ENCODE assay signal across 13 cellular contexts in the genomic region with DNA sequence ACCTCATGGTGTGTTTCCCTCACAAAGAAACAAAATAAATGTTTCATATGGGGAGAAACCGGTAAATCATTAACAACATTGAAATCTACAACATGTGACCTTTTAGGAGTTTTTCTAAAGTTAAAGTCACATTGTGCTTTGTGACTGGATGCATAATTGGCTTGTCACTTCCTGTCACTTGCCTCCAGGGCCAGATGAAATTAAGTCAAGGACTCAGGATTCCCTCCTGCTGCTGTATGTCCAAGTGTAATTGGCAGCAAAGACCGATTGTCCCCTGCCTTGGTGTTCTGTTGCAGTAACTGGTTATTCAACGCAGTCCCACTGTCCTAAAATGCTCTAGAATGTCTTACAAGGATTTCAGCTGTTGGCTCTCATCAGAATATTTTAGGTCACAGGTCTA.
DNase-seq lines count a peak whose midpoint lies in the region; ATAC-seq lines count a peak whose summit lies in the region.
"Had no signal": no experiment of that assay in that cellular context is flagged by ENCODE, and none has a peak within 500 bp of the region (broad histone marks: within the 10 kb centered on the region; RNA-seq: fewer than 3 reads in every experiment).

No MANE protein-coding gene starts in this region.

- H3K4me2 ChIP-seq in GM23248 (ENCODE audit: unreplicated experiment): peak overlapping the region; percentile 75
- H3K4me2 ChIP-seq: BLaER1 treated with 17β-estradiol and CSF1 and Interleukin-3, amounts not matched to agents 10 nM and 100 nM had no signal

- WGBS in GM23248 (ENCODE audit: low coverage in 1 of 2, low lambda C conversion rate in 2 of 2, missing lambda C conversion rate in 2 of 2), 2 experiments: 44 to 50% methylated on average over 3 of the region's 3 CpGs

- H2AFZ ChIP-seq in GM23248: peak overlapping the region; percentile 64; the same call in 1 of the 2 replicates

- no peaks in the 10 kb centered on the region for H3K9me2 ChIP-seq in GM23248 (ENCODE audit: insufficient read depth)

- no peak for ATAC-seq in left colon
- ATAC-seq: activated CD8-positive, alpha-beta T cell treated with anti-CD3 and anti-CD28 coated beads, Interleukin-2, amount 10 ng/mL, durations not matched to agents 7 days and 5 days; esophagus mucosa had no signal

- no peaks in the 10 kb centered on the region for H3K36me3 ChIP-seq in GM23248 (ENCODE audit: low read depth)
- H3K36me3 ChIP-seq: BLaER1 treated with 17β-estradiol and CSF1 and Interleukin-3, amounts not matched to agents 10 nM and 100 nM; prostate gland had no signal

- intact Hi-C loops in left colon (cut with DNase I, micrococcal nuclease): no loop called here

- H3K9me3 ChIP-seq in GM23248 (ENCODE audit: low read depth): no peaks in the 10 kb centered on the region
- H3K9me3 ChIP-seq: BLaER1 treated with 17β-estradiol and CSF1 and Interleukin-3, amounts not matched to agents 10 nM and 100 nM; prostate gland had no signal

- H3K4me3 ChIP-seq in GM23248: peak overlapping the region; percentile 46; the same call in 1 of the 2 replicates
- H3K4me3 ChIP-seq: BLaER1 treated with 17β-estradiol and CSF1 and Interleukin-3, amounts not matched to agents 10 nM and 100 nM; prostate gland had no signal

- H3K79me2 ChIP-seq in GM23248 (ENCODE audit: insufficient read depth): peaks cover 85% of the 10 kb centered on the region

- no peaks in the 10 kb centered on the region for H3K27me3 ChIP-seq in GM23248 (replicated peaks; ENCODE audit: insufficient read depth)
- H3K27me3 ChIP-seq: BLaER1 treated with 17β-estradiol and CSF1 and Interleukin-3, amounts not matched to agents 10 nM and 100 nM had no signal

- H3K27ac ChIP-seq in GM23248: peak overlapping the region; percentile 54; the same call in 1 of the 2 replicates
- H3K27ac ChIP-seq: BLaER1 treated with 17β-estradiol and CSF1 and Interleukin-3, amounts not matched to agents 10 nM and 100 nM; prostate gland had no signal

- in situ Hi-C loops in GM23248 (cut with MboI): no loop called here

- H4K20me1 ChIP-seq in GM23248 (ENCODE audit: insufficient read depth): no peaks in the 10 kb centered on the region
- H4K20me1 ChIP-seq: BLaER1 treated with 17β-estradiol and CSF1 and Interleukin-3, amounts not matched to agents 10 nM and 100 nM had no signal

- peak overlapping the region; percentile 34; the same call in 1 of the 2 replicates for H3K9ac ChIP-seq in GM23248
- H3K9ac ChIP-seq: BLaER1 treated with 17β-estradiol and CSF1 and Interleukin-3, amounts not matched to agents 10 nM and 100 nM had no signal

- DNase-seq in GM23248 (peak; percentile 16), NCI-H2081 treated with DMSO at 0.1 percent for 48 hours (lab: John Stamatoyannopoulos, UW) (peak; percentile 53), astrocyte of the hippocampus (ENCODE audit: low read depth, low spot score) (peak; percentile 11), renal cortical epithelial cell (ENCODE audit: low read depth) (peak; percentile 80), HuH-7 (ENCODE audit: low spot score) (no peak), NCI-H2171 (lab: John Stamatoyannopoulos, UW) (no peak), left colon (no peak)
- DNase-seq: activated CD8-positive, alpha-beta T cell treated with anti-CD3 and anti-CD28 coated beads, Interleukin-2, amount 10 ng/mL, durations not matched to agents 7 days and 5 days; cortex of kidney; head of caudate nucleus had no signal

- peaks cover 9% of the 10 kb centered on the region for H3F3A ChIP-seq in GM23248 (ENCODE audit: insufficient read depth)

- peaks cover 43% of the 10 kb centered on the region for H3K4me1 ChIP-seq in GM23248 (ENCODE audit: insufficient read depth)
- H3K4me1 ChIP-seq: BLaER1 treated with 17β-estradiol and CSF1 and Interleukin-3, amounts not matched to agents 10 nM and 100 nM; prostate gland had no signal

Comparison
In these comparisons a context has a peak if more than half of its experiments do, and no peak if none do; other contexts are left out.
1. DNase-seq: peak in GM23248 (single experiment), NCI-H2081 treated with DMSO at 0.1 percent for 48 hours (single experiment), astrocyte of the hippocampus (single experiment) and renal cortical epithelial cell (single experiment); none in HuH-7 (single experiment), NCI-H2171 (single experiment) and left colon (0 of 2).